ENCODE assay signal across 20 cellular contexts in genomic region chr6:162721404-162721687, GRCh38. TPM values are rescaled to one million over a fixed set of nuclear protein-coding genes. Genes with fewer than 3 reads are reported as not detected.
DNase-seq lines count a peak whose midpoint lies in the region; ATAC-seq and TF ChIP-seq lines count a peak whose summit lies in the region.
"Had no signal": no experiment of that assay in that cellular context is flagged by ENCODE, and none has a peak within 500 bp of the region (broad histone marks: within the 10 kb centered on the region; RNA-seq: fewer than 3 reads in every experiment).

No MANE protein-coding gene starts in this region.

- WGBS in heart left ventricle, 4 donors, result 56 to 64% (median 61%) methylated on average over 2 of the region's 2 CpGs
- 79 to 90% (median 90%) methylated on average over 2 of the region's 2 CpGs for WGBS in psoas muscle, 3 donors

- H3K27ac ChIP-seq in WERI-Rb-1, result peak overlapping the region; percentile 44
- H3K27ac ChIP-seq in heart left ventricle, result peak overlapping the region; percentile 39 to 96 (median 82)
- peak overlapping the region; percentile 55 to 86 for H3K27ac ChIP-seq in right atrium auricular region
- H3K27ac ChIP-seq in psoas muscle, result peak overlapping the region; percentile 70
- H3K27ac ChIP-seq: BLaER1, GM23248 had no signal

- intact Hi-C loops in heart left ventricle (cut with DNase I) (loop anchor here in 6 of 10 donors (5.0 to 10.0 kb wide), 7 partner anchors 97 to 693 kb away; partner anchors contain the start of gene QKI (in 2 of the 6)), psoas muscle (cut with DNase I) (loop anchor here in 1 of 2 donors (10.0 kb wide), 1 partner anchor 1383 kb away; no protein-coding TSS in a partner anchor)

- ATAC-seq in heart left ventricle (peak; percentile 27 to 70 (median 48)), psoas muscle (peak in 2 of 4 donors; percentile 6 to 23), GM21447 (IDR thresholded peaks at IDR 0.05; ENCODE audit: unreplicated experiment) (no peak)
- ATAC-seq: GM12878 had no signal

- no peaks in the 10 kb centered on the region for H3K27me3 ChIP-seq in WERI-Rb-1 (ENCODE audit: insufficient read depth, low read depth, severe bottlenecking)
- no peaks in the 10 kb centered on the region for H3K27me3 ChIP-seq in heart left ventricle
- no peaks in the 10 kb centered on the region for H3K27me3 ChIP-seq in right atrium auricular region
- no peaks in the 10 kb centered on the region for H3K27me3 ChIP-seq in psoas muscle (ENCODE audit: insufficient read depth in 3 of 3, low read length in 2 of 3)
- H3K27me3 ChIP-seq: BLaER1 had no signal

- TF ChIP-seq CTCF in WERI-Rb-1 (IDR thresholded peaks at IDR 0.05; ENCODE audit: low read depth, low read length) (no peak), heart left ventricle (IDR thresholded peaks at IDR 0.05) (no peak), right atrium auricular region (IDR thresholded peaks at IDR 0.05) (no peak), psoas muscle (IDR thresholded peaks at IDR 0.05) (no peak)

- H3K4me3 ChIP-seq in WERI-Rb-1 (ENCODE audit: low read depth, low read length) (no peak overlapping the region), heart left ventricle (no peak overlapping the region), right atrium auricular region (no peak overlapping the region), psoas muscle (no peak overlapping the region)
- H3K4me3 ChIP-seq: BLaER1, GM12878, GM23248, HAP-1 had no signal

- no peak for DNase-seq in WERI-Rb-1
- DNase-seq in heart left ventricle, result no peak
- no peak for DNase-seq in right atrium auricular region (ENCODE audit: low spot score)
- DNase-seq in psoas muscle, result no peak
- no peak for DNase-seq in activated T-cell treated with anti-CD3 and anti-CD28 coated beads, Interleukin-2, amount 50 U/mL, for 1 hour
- DNase-seq in GM19240 (ENCODE audit: insufficient read length, low spot score), result no peak
- no peak for DNase-seq in hepatic stellate cell (ENCODE audit: low spot score)
- DNase-seq: 8988T; CD4-positive, alpha-beta memory T cell; DMS79 treated with DMSO at 0.1 percent for 48 hours; GM23248 had no signal

- peaks cover 3% of the 10 kb centered on the region for H3K9me3 ChIP-seq in WERI-Rb-1 (ENCODE audit: severe bottlenecking)
- H3K9me3 ChIP-seq in heart left ventricle, result peaks cover 0 to 3% (median 0%) of the 10 kb centered on the region in 12 donors
- H3K9me3 ChIP-seq in right atrium auricular region, result no peaks in the 10 kb centered on the region
- H3K9me3 ChIP-seq in psoas muscle, result no peaks in the 10 kb centered on the region
- H3K9me3 ChIP-seq: HAP-1 had no signal

- H3K4me1 ChIP-seq in heart left ventricle (peaks cover 0 to 35% (median 10%) of the 10 kb centered on the region in 12 donors), right atrium auricular region (peaks cover 0 to 7% of the 10 kb centered on the region in 2 donors), psoas muscle (peaks cover 2% of the 10 kb centered on the region)
- H3K4me1 ChIP-seq: BLaER1 had no signal

- no peak for TF ChIP-seq POLR2A in heart left ventricle (IDR thresholded peaks at IDR 0.05)

- H3K36me3 ChIP-seq in WERI-Rb-1 (no peaks in the 10 kb centered on the region), heart left ventricle (no peaks in the 10 kb centered on the region), right atrium auricular region (no peaks in the 10 kb centered on the region), psoas muscle (ENCODE audit: insufficient read depth in 1 of 2, low read depth in 1 of 2) (no peaks in the 10 kb centered on the region)
- H3K36me3 ChIP-seq: BLaER1, HAP-1 had no signal

RNA-seq across cellular contexts. Expression of gene PRKN, which starts 6.2 kb away (rescaled TPM):
- 10 to 100 TPM; 19.1 to 32.5 (median 22.5) TPM for total RNA-seq in heart left ventricle
- polyA plus RNA-seq in heart left ventricle, result 1 to 10 TPM; 3.4 to 6.7 TPM
- total RNA-seq in right atrium auricular region, result 10 to 100 TPM; 15.7 to 19.3 TPM
- 10 to 100 TPM; 11.3 to 19.5 (median 15.2) TPM for total RNA-seq in psoas muscle
- 10 to 100 TPM in 1 of 3 donors, 1 to 10 TPM in 2; 1.5 to 11.7 (median 5.5) TPM for polyA plus RNA-seq in psoas muscle
- polyA plus RNA-seq: AG04450 had no signal

RNA-seq across cellular contexts. Expression of gene PACRG, which starts 6.4 kb away (rescaled TPM):
- total RNA-seq in heart left ventricle (10 to 100 TPM in 7 of 9 donors, 1 to 10 TPM in 2; 3.2 to 83.3 (median 11.9) TPM), right atrium auricular region (10 to 100 TPM in 1 of 2 donors, 1 to 10 TPM in 1; 2.8 to 21.3 TPM), psoas muscle (1 to 10 TPM; 1.1 to 3.1 (median 1.8) TPM)
- polyA plus RNA-seq in heart left ventricle (1 to 10 TPM; 2.0 to 9.0 TPM), psoas muscle (1 to 10 TPM in 1 of 3 donors, under 1 TPM in 2; 0.17 to 1.8 (median 0.75) TPM)
- total RNA-seq: A673, G401, GM12878, GM23248, H4 had no signal
- polyA plus RNA-seq: AG04450, CD14-positive monocyte, GM12878, GM23248 had no signal
